ENCODE assay signal across 22 cellular contexts in the genomic region with DNA sequence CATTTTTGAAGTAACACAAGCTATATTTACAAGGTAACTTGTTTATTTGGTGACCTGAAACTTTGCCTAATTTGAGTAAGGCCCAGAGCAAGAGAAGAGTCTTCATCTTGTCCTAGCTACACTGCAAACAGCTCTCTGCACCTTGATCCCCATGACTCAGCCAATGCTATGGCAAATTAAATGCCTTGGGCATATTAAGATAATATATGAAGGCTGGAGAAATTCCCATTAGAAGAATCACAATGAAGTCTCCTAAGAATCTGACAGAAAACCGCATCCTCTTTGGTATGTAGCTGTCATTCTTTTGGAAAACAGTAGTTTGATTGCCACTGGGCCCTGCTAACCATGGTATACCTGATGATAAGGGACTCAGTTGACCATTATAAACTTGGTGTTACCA.
"Had no signal": no experiment of that assay in that cellular context is flagged by ENCODE, and none has a peak within 500 bp of the region (broad histone marks: within the 10 kb centered on the region; RNA-seq: fewer than 3 reads in every experiment).

No MANE protein-coding gene starts in this region.

- H3K36me3 Mint-ChIP-seq: activated naive CD4-positive, alpha-beta T cell treated with anti-CD3 and anti-CD28 coated beads, Interleukin-2, amount 50 U/mL, for 72 hours; naive thymus-derived CD4-positive, alpha-beta T cell had no signal

- H3K27ac Mint-ChIP-seq: activated B cell treated with CpG ODN at 0.5 μM for 24 hours; activated CD8-positive, alpha-beta T cell treated with anti-CD3 and anti-CD28 coated beads for 36 hours; activated naive CD4-positive, alpha-beta T cell treated with anti-CD3 and anti-CD28 coated beads, Interleukin-2, amount 50 U/mL, for 72 hours; activated T-cell treated with anti-CD3 and anti-CD28 coated beads, Interleukin-2, amount 50 U/mL, for 72 hours; dendritic cell treated with granulocyte-macrophage colony-stimulating factor and Interleukin-4, amounts not matched to agents 40 ng/mL and 50 ng/mL, for 4 days; effector memory CD8-positive, alpha-beta T cell; naive thymus-derived CD4-positive, alpha-beta T cell; T-helper 2 cell treated with Interferon-gamma antibody and Interleukin-4, amounts not matched to agents 5 μg/mL and 100 μg/mL, for 36 hours had no signal

- H3K4me1 ChIP-seq: heart right ventricle, pancreas had no signal

- H3K36me3 ChIP-seq: brain microvascular endothelial cell, heart right ventricle, pancreas, thoracic aorta had no signal

- DNase-seq: activated B cell treated with CpG ODN at 0.5 μM for 24 hours; activated CD4-positive, alpha-beta T cell treated with anti-CD3 and anti-CD28 coated beads for 48 hours; activated CD8-positive, alpha-beta memory T cell treated with anti-CD3 and anti-CD28 coated beads, Interleukin-2, amount 50 U/mL, for 4 hours; activated CD8-positive, alpha-beta T cell treated with anti-CD3 and anti-CD28 coated beads for 36 hours; activated gamma-delta T cell; activated T-cell treated with anti-CD3 and anti-CD28 coated beads, Interleukin-2, amount 50 U/mL, for 72 hours; brain microvascular endothelial cell; cerebellar nuclear complex; effector memory CD8-positive, alpha-beta T cell; heart right ventricle; mucosa of descending colon; naive thymus-derived CD4-positive, alpha-beta T cell; pancreas; stimulated activated CD4-positive, alpha-beta T cell treated with anti-CD3 and anti-CD28 coated beads, Interleukin-12 subunit alpha, Interleukin-12 subunit beta, amount 100 ng/mL, for 4 hours; stimulated activated CD4-positive, alpha-beta T cell treated with anti-CD3 and anti-CD28 coated beads, Interleukin-2, amount 100 ng/mL, for 24 hours had no signal

- H3K4me3 ChIP-seq: heart right ventricle, lung, mucosa of descending colon, pancreas, thoracic aorta had no signal

- H3K9me3 ChIP-seq: mucosa of descending colon, pancreas, thoracic aorta had no signal

- H3K4me3 Mint-ChIP-seq: activated B cell treated with CpG ODN at 0.5 μM for 24 hours; activated CD8-positive, alpha-beta T cell treated with anti-CD3 and anti-CD28 coated beads for 36 hours; activated T-cell treated with anti-CD3 and anti-CD28 coated beads, Interleukin-2, amount 50 U/mL, for 72 hours; dendritic cell treated with granulocyte-macrophage colony-stimulating factor and Interleukin-4, amounts not matched to agents 40 ng/mL and 50 ng/mL, for 4 days; effector memory CD8-positive, alpha-beta T cell; naive thymus-derived CD4-positive, alpha-beta T cell; T-helper 2 cell treated with Interferon-gamma antibody and Interleukin-4, amounts not matched to agents 5 μg/mL and 100 μg/mL, for 36 hours had no signal

- H3K4me1 Mint-ChIP-seq: activated B cell treated with CpG ODN at 0.5 μM for 24 hours; naive thymus-derived CD4-positive, alpha-beta T cell had no signal

- H3K9me3 Mint-ChIP-seq: activated CD8-positive, alpha-beta T cell treated with anti-CD3 and anti-CD28 coated beads for 36 hours; T-helper 2 cell treated with Interferon-gamma antibody and Interleukin-4, amounts not matched to agents 5 μg/mL and 100 μg/mL, for 36 hours had no signal

- H3K27me3 ChIP-seq: brain microvascular endothelial cell, heart right ventricle, pancreas had no signal

- H3K27me3 Mint-ChIP-seq: activated B cell treated with CpG ODN at 0.5 μM for 24 hours; activated CD8-positive, alpha-beta T cell treated with anti-CD3 and anti-CD28 coated beads for 36 hours; dendritic cell treated with granulocyte-macrophage colony-stimulating factor and Interleukin-4, amounts not matched to agents 40 ng/mL and 50 ng/mL, for 4 days; effector memory CD8-positive, alpha-beta T cell; naive thymus-derived CD4-positive, alpha-beta T cell had no signal

- ATAC-seq: activated CD8-positive, alpha-beta T cell treated with anti-CD3 and anti-CD28 coated beads for 36 hours; activated naive CD4-positive, alpha-beta T cell treated with anti-CD3 and anti-CD28 coated beads, Interleukin-2, amount 50 U/mL, for 72 hours; activated T-cell treated with anti-CD3 and anti-CD28 coated beads, Interleukin-2, amount 50 U/mL, for 72 hours; effector memory CD8-positive, alpha-beta T cell; heart right ventricle; mucosa of descending colon; naive thymus-derived CD4-positive, alpha-beta T cell; pancreas had no signal

- H3K27ac ChIP-seq: brain microvascular endothelial cell, epithelial cell of prostate, heart right ventricle, thoracic aorta had no signal

- FAIRE-seq: frontal cortex, pancreas had no signal
